ENCODE assay signal across 21 cellular contexts in genomic region chrX:50768801-50769200, GRCh38. TPM values are rescaled to one million over a fixed set of nuclear protein-coding genes. Genes with fewer than 3 reads are reported as not detected.
"Had no signal": no experiment of that assay in that cellular context is flagged by ENCODE, and none has a peak within 500 bp of the region (broad histone marks: within the 10 kb centered on the region; RNA-seq: fewer than 3 reads in every experiment).

No MANE protein-coding gene starts in this region.

- H3K4me1 Mint-ChIP-seq: naive B cell; stimulated activated naive CD8-positive, alpha-beta T cell treated with anti-CD3 and anti-CD28 coated beads, Interleukin-15, amount 100 ng/mL, for 72 hours had no signal

- H3K4me3 ChIP-seq: adrenal gland, breast epithelium, left lung, right lobe of liver, skin epidermis, suprapubic skin had no signal

- H3K9me2 ChIP-seq: SK-N-SH had no signal

- H3K79me2 ChIP-seq: parathyroid adenoma had no signal

- H3K4me2 ChIP-seq: SK-N-SH had no signal

- H3K9me3 ChIP-seq: adrenal gland, breast epithelium, left lung, right lobe of liver, SK-N-SH, suprapubic skin had no signal

- H3K27me3 Mint-ChIP-seq: activated naive CD8-positive, alpha-beta T cell had no signal

- H3K27me3 ChIP-seq: adrenal gland, left lung, suprapubic skin had no signal

- H2AFZ ChIP-seq: parathyroid adenoma had no signal

- H3K9ac ChIP-seq: parathyroid adenoma, SK-N-SH had no signal

- ATAC-seq: activated CD8-positive, alpha-beta T cell treated with anti-CD3 and anti-CD28 coated beads, Interleukin-2, amount 10 ng/mL, durations not matched to agents 7 days and 5 days; right lobe of liver; stimulated activated naive CD8-positive, alpha-beta T cell treated with anti-CD3 and anti-CD28 coated beads, Interleukin-15, amount 100 ng/mL, for 72 hours had no signal

- DNase-seq: activated CD4-positive, alpha-beta T cell treated with anti-CD3 and anti-CD28 coated beads for 1 hour; activated CD4-positive, alpha-beta T cell treated with anti-CD3 and anti-CD28 coated beads, Interleukin-2, amount 50 U/mL, for 1 hour; activated CD8-positive, alpha-beta T cell treated with anti-CD3 and anti-CD28 coated beads, Interleukin-2, amount 10 ng/mL, durations not matched to agents 7 days and 5 days; adrenal gland; cerebellar nuclear complex; cortex of kidney; effector CD8-positive, alpha-beta T cell; naive B cell; right lobe of liver; SK-N-SH; stimulated activated CD4-positive, alpha-beta T cell treated with anti-CD3 and anti-CD28 coated beads, Interleukin-1b, Interleukin-23, amount 100 ng/mL, for 48 hours; stimulated activated naive CD8-positive, alpha-beta T cell treated with anti-CD3 and anti-CD28 coated beads, Interleukin-15, amount 100 ng/mL, for 72 hours; trophoblast cell; WERI-Rb-1 had no signal

- H3K9me3 Mint-ChIP-seq: stimulated activated naive CD8-positive, alpha-beta T cell treated with anti-CD3 and anti-CD28 coated beads, Interleukin-15, amount 100 ng/mL, for 72 hours; T-helper 2 cell treated with Interferon-gamma antibody and Interleukin-4, amounts not matched to agents 5 μg/mL and 100 μg/mL, for 36 hours had no signal

- H3K36me3 ChIP-seq: adrenal gland, breast epithelium, left lung, right lobe of liver, suprapubic skin, WERI-Rb-1 had no signal

- H3K27ac ChIP-seq: adrenal gland, left lung, parathyroid adenoma, right lobe of liver, suprapubic skin, WERI-Rb-1 had no signal

- H3K4me3 Mint-ChIP-seq: activated CD8-positive, alpha-beta T cell treated with anti-CD3 and anti-CD28 coated beads, Interleukin-2, amount 10 ng/mL, durations not matched to agents 7 days and 5 days; activated naive CD8-positive, alpha-beta T cell; naive B cell; stimulated activated naive CD8-positive, alpha-beta T cell treated with anti-CD3 and anti-CD28 coated beads, Interleukin-15, amount 100 ng/mL, for 72 hours; T-helper 2 cell treated with Interferon-gamma antibody and Interleukin-4, amounts not matched to agents 5 μg/mL and 100 μg/mL, for 36 hours had no signal

- H3K27ac Mint-ChIP-seq: activated CD8-positive, alpha-beta T cell treated with anti-CD3 and anti-CD28 coated beads, Interleukin-2, amount 10 ng/mL, durations not matched to agents 7 days and 5 days; activated naive CD8-positive, alpha-beta T cell; stimulated activated naive CD8-positive, alpha-beta T cell treated with anti-CD3 and anti-CD28 coated beads, Interleukin-15, amount 100 ng/mL, for 72 hours; T-helper 2 cell treated with Interferon-gamma antibody and Interleukin-4, amounts not matched to agents 5 μg/mL and 100 μg/mL, for 36 hours had no signal

- H3K36me3 Mint-ChIP-seq: activated naive CD8-positive, alpha-beta T cell; naive B cell had no signal

- H3K4me1 ChIP-seq: adrenal gland, breast epithelium, left lung, parathyroid adenoma, right lobe of liver had no signal

RNA-seq across cellular contexts. Expression of gene SHROOM4, which starts 45.2 kb away (rescaled TPM):
- total RNA-seq: activated CD8-positive, alpha-beta T cell treated with anti-CD3 and anti-CD28 coated beads, Interleukin-2, amount 10 ng/mL, durations not matched to agents 7 days and 5 days had no signal
